ENCODE assay signal across 8 cellular contexts in the genomic region with DNA sequence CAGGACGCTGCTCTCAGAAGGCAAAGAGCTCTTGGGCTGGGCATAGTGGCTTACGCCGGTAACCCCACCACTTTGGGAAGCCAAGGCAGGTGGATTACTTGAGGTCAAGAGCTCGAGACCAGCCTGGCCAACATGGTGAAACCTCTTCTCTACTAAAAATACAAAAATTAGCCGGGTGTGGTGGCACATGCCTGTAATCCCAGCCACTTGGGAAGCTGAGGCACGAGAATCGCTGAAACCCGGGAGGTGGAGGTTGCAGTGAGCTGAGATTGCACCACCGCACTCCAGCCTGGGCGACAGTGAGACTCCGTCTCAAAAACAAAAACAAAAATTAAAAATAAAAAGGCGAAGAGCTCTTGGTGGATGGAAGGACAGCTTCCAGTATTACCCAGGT. TPM values are rescaled to one million over a fixed set of nuclear protein-coding genes. Genes with fewer than 3 reads are reported as not detected.
DNase-seq lines count a peak whose midpoint lies in the region; ATAC-seq and TF ChIP-seq lines count a peak whose summit lies in the region.
"Not testable (repeated sequence)": the region's sequence is repeated elsewhere in the genome, so short reads cannot be mapped to it uniquely, and the experiment has no call there.

No MANE protein-coding gene starts in this region.

- not testable (repeated sequence) for H3K23ac ChIP-seq in IMR-90 (ENCODE audit: low read depth, low read length)

- POLR2A ChIA-PET in IMR-90 (lab: Charles Lee; ENCODE audit: unreplicated experiment): not testable (repeated sequence)

- H4K8ac ChIP-seq in IMR-90 (ENCODE audit: low read depth in 2 of 2, low read length in 2 of 2): peak overlapping the region; percentile 24 to 57; a peak in 3 of 4 replicates

- not testable (repeated sequence) for H2BK15ac ChIP-seq in IMR-90 (ENCODE audit: low read depth, low read length)

- H2BK120ac ChIP-seq in IMR-90 (ENCODE audit: low read depth, low read length): not testable (repeated sequence)

- not testable (repeated sequence) for H4K20me1 ChIP-seq in IMR-90 (ENCODE audit: insufficient read depth, low read length)

- H3K4me3 Mint-ChIP-seq in osteocyte (ENCODE audit: unreplicated experiment): peak overlapping the region; percentile 78

- H3K4me2 ChIP-seq in IMR-90 (ENCODE audit: low read depth, low read length): peak overlapping the region; percentile 85

- not testable (repeated sequence) for H3K4ac ChIP-seq in IMR-90 (ENCODE audit: low read depth, low read length)

- H2BK20ac ChIP-seq in IMR-90 (ENCODE audit: low read depth, low read length): not testable (repeated sequence)

- not testable (repeated sequence) for ATAC-seq in IMR-90 (ENCODE audit: low read depth)
- ATAC-seq in left lung: peak; percentile 2

- CTCF ChIA-PET in IMR-90 (lab: Yijun Ruan, JAX): interaction anchor here (0.7 to 1.2 kb wide), 4 partner anchors 8 to 850 kb away, joined by 3 read pairs; no protein-coding TSS in a partner anchor

- not testable (repeated sequence) for H3K56ac ChIP-seq in IMR-90 (ENCODE audit: extremely low read depth, insufficient read depth, low read length)

- peak overlapping the region; percentile 81 for H3K4me3 ChIP-seq in IMR-90 (ENCODE audit: insufficient read depth, low read depth, low read length)
- peak overlapping the region; percentile 86 for H3K4me3 ChIP-seq in WERI-Rb-1 (ENCODE audit: low read depth, low read length)
- peak overlapping the region; percentile 57 to 70 for H3K4me3 ChIP-seq in ascending aorta
- peak overlapping the region; percentile 77 for H3K4me3 ChIP-seq in epithelial cell of proximal tubule (ENCODE audit: low read depth, low read length)
- H3K4me3 ChIP-seq in left lung: peak overlapping the region; percentile 45 to 55
- H3K4me3 ChIP-seq in suprapubic skin: peak overlapping the region; percentile 74

- not testable (repeated sequence) for H4K5ac ChIP-seq in IMR-90 (ENCODE audit: low read depth, low read length)

- H3K27me3 Mint-ChIP-seq in osteocyte (ENCODE audit: unreplicated experiment): peaks cover 13% of the 10 kb centered on the region

- H3K27me3 ChIP-seq in IMR-90 (ENCODE audit: control insufficient read depth, insufficient read depth, low read length): peaks cover 18% of the 10 kb centered on the region
- not testable (repeated sequence) for H3K27me3 ChIP-seq in WERI-Rb-1 (ENCODE audit: insufficient read depth, low read depth, severe bottlenecking); ascending aorta; left lung; suprapubic skin

- not testable (repeated sequence) for BruUV-seq in IMR-90 (replicated peaks; lab: Mats Ljungman, UMichigan)

- DNase-seq in IMR-90; WERI-Rb-1; ascending aorta (ENCODE audit: low spot score in 2 of 2); epithelial cell of proximal tubule (ENCODE audit: low read depth); left lung; osteocyte (ENCODE audit: extremely low spot score, unreplicated experiment); suprapubic skin (ENCODE audit: low spot score in 2 of 2): not testable (repeated sequence)

- in situ Hi-C loops in IMR-90 (cut with MboI; ENCODE audit: low sequenced_read_pairs): not testable (repeated sequence)

- H3K18ac ChIP-seq in IMR-90 (ENCODE audit: low read depth, low read length): not testable (repeated sequence)

- dilution Hi-C loops in IMR-90 (cut with HindIII; ENCODE audit: low sequenced_read_pairs, unreplicated experiment): not testable (repeated sequence)

- peaks cover 21% of the 10 kb centered on the region for H3K4me1 Mint-ChIP-seq in osteocyte (ENCODE audit: unreplicated experiment)

- H2BK5ac ChIP-seq in IMR-90 (ENCODE audit: low read depth, low read length, poor library complexity, severe bottlenecking): not testable (repeated sequence)

- not testable (repeated sequence) for H3K9me3 ChIP-seq in IMR-90 (ENCODE audit: control insufficient read depth, insufficient read depth, low read length); WERI-Rb-1 (ENCODE audit: severe bottlenecking); ascending aorta; left lung; suprapubic skin

- not testable (repeated sequence) for H3K4me1 ChIP-seq in IMR-90 (ENCODE audit: control insufficient read depth, insufficient read depth, low read length)
- H3K4me1 ChIP-seq in ascending aorta: peaks cover 5 to 20% of the 10 kb centered on the region in 2 donors
- peaks cover 3 to 20% of the 10 kb centered on the region in 2 donors for H3K4me1 ChIP-seq in left lung
- peaks cover 20% of the 10 kb centered on the region for H3K4me1 ChIP-seq in suprapubic skin

- peak overlapping the region; percentile 73 for H3K9ac ChIP-seq in IMR-90 (ENCODE audit: low read depth, low read length)

- H4K91ac ChIP-seq in IMR-90 (ENCODE audit: insufficient read depth, low read depth, low read length): not testable (repeated sequence)

- not testable (repeated sequence) for H3K36me3 ChIP-seq in IMR-90 (ENCODE audit: control insufficient read depth, insufficient read depth, low read length); WERI-Rb-1; ascending aorta; left lung; suprapubic skin

- TF ChIP-seq EP300 in suprapubic skin (IDR thresholded peaks at IDR 0.05): not testable (repeated sequence)

- not testable (repeated sequence) for H3K27ac Mint-ChIP-seq in osteocyte (ENCODE audit: unreplicated experiment)

- H2AK5ac ChIP-seq in IMR-90 (ENCODE audit: low read depth, low read length): not testable (repeated sequence)

- peak overlapping the region; percentile 73 for H3K27ac ChIP-seq in C4-2B
- not testable (repeated sequence) for H3K27ac ChIP-seq in IMR-90 (ENCODE audit: insufficient read depth, low read length); WERI-Rb-1
- H3K27ac ChIP-seq in ascending aorta: peak overlapping the region; percentile 83 to 84
- peak overlapping the region; percentile 67 to 71 for H3K27ac ChIP-seq in left lung
- H3K27ac ChIP-seq in suprapubic skin: peak overlapping the region; percentile 83

- not testable (repeated sequence) for H3K79me1 ChIP-seq in IMR-90 (ENCODE audit: low read depth in 1 of 2, low read length in 2 of 2)

- H2AK9ac ChIP-seq in IMR-90 (replicated peaks; ENCODE audit: low read depth, low read length, poor library complexity): peak overlapping the region; percentile 2

- intact Hi-C loops in IMR-90 (cut with micrococcal nuclease) (loop anchor here (5.0 kb wide), 1 partner anchor 90 kb away; the partner anchor contains the start of gene SORCS2), ascending aorta (cut with DNase I) (loop anchor here (2.0 to 10.0 kb wide), 5 partner anchors 34 to 834 kb away; partner anchors contain the start of genes GRPEL1, MAN2B2, SORCS2 and TADA2B)
- intact Hi-C loops in left lung (cut with DNase I): not testable (repeated sequence)

- not testable (repeated sequence) for H3K9me3 Mint-ChIP-seq in osteocyte (ENCODE audit: unreplicated experiment)

- not testable (repeated sequence) for H3K9me1 ChIP-seq in IMR-90 (ENCODE audit: insufficient read depth, low read length)

- H3K36me3 Mint-ChIP-seq in osteocyte (ENCODE audit: unreplicated experiment): not testable (repeated sequence)

- H2AFZ ChIP-seq in IMR-90 (replicated peaks; ENCODE audit: low read length, poor library complexity): peak overlapping the region; percentile 93

- no CpG with 5 or more reads among the region's 12 CpGs for WGBS in IMR-90 (ENCODE audit: extremely low coverage in 2 of 2, insufficient read length in 1 of 2), 2 experiments
- 48% methylated on average over 11 of the region's 12 CpGs for WGBS in suprapubic skin

- TF ChIP-seq RAD21 in IMR-90 (IDR thresholded peaks at IDR 0.05; ENCODE audit: low read length): not testable (repeated sequence)

- TF ChIP-seq POLR2A in IMR-90 (IDR thresholded peaks at IDR 0.05; ENCODE audit: low read depth, low read length); suprapubic skin (IDR thresholded peaks at IDR 0.05): not testable (repeated sequence)

- TF ChIP-seq CTCF in C4-2B (conservative IDR thresholded peaks at IDR 0.05); IMR-90 (conservative IDR thresholded peaks at IDR 0.05; ENCODE audit: low read depth, low read length); WERI-Rb-1 (IDR thresholded peaks at IDR 0.05; ENCODE audit: low read depth, low read length); ascending aorta (IDR thresholded peaks at IDR 0.05); epithelial cell of proximal tubule (conservative IDR thresholded peaks at IDR 0.05; ENCODE audit: low read depth, low read length); left lung (IDR thresholded peaks at IDR 0.05); osteocyte (IDR thresholded peaks at IDR 0.05); suprapubic skin (IDR thresholded peaks at IDR 0.05): not testable (repeated sequence)

- H3K14ac ChIP-seq in IMR-90 (replicated peaks; ENCODE audit: low read depth, low read length): peak overlapping the region; percentile 12; the same call in 1 of the 2 replicates

RNA-seq across cellular contexts. Expression of gene GRPEL1, which starts 34.6 kb away (rescaled TPM):
- total RNA-seq in IMR-90 (2012; rRNA removed) (33.0 and 48.6 TPM in 2 replicates), ascending aorta (42.5 TPM), epithelial cell of proximal tubule (45.8 and 52.7 TPM in 2 replicates), left lung (10 to 100 TPM; 20.1 to 33.9 TPM), osteocyte (19.7 and 20.2 TPM in 2 replicates), suprapubic skin (10 to 100 TPM; 18.2 to 32.4 (median 25.3) TPM)
- polyA plus RNA-seq in IMR-90 (2012; rRNA removed): 32.0 and 33.9 TPM in 2 replicates
- 9.0 and 14.6 TPM in 2 replicates for polyA plus RNA-seq in IMR-90 (2012; cell fraction: cytosol; rRNA removed)
- polyA plus RNA-seq in IMR-90 (2012; cell fraction: nucleus; rRNA removed; ENCODE audit: low replicate concordance): 5.0 and 19.1 TPM in 2 replicates

RNA-seq across cellular contexts. Expression of gene TADA2B, which starts 59.3 kb away (rescaled TPM):
- 6.1 and 8.1 TPM in 2 replicates for total RNA-seq in IMR-90 (2012; rRNA removed)
- 8.1 and 8.6 TPM in 2 replicates for polyA plus RNA-seq in IMR-90 (2012; rRNA removed)
- 5.2 and 6.9 TPM in 2 replicates for polyA plus RNA-seq in IMR-90 (2012; cell fraction: cytosol; rRNA removed)
- polyA plus RNA-seq in IMR-90 (2012; cell fraction: nucleus; rRNA removed; ENCODE audit: low replicate concordance): 5.7 and 6.6 TPM in 2 replicates
- total RNA-seq in ascending aorta: 37.3 TPM
- total RNA-seq in epithelial cell of proximal tubule: 15.2 and 16.9 TPM in 2 replicates
- total RNA-seq in left lung: 10 to 100 TPM; 19.4 to 20.1 TPM
- total RNA-seq in osteocyte: 16.5 and 21.4 TPM in 2 replicates
- 10 to 100 TPM; 17.5 to 26.6 (median 23.9) TPM for total RNA-seq in suprapubic skin
